30 cellular contexts compared by ENCODE assay signal in the genomic region with DNA sequence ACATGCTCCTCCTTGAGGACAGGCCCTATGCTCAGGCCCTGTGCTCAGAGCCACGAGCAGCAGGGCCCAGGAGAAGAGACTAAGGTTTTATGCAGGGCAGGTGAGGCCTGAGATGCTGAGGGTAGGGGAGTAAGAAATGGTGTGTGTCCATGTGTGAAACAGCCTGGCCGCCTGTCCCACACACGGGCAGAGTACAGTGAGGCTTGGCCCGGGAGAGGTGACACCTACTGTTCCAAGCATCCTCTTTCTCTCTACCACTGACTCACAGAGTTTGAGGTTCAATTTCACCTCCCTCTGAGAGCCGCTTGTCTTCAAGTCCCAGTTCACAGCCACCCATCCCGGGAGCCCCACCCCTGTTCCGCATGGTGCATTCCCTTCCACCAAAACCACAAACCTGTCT.
"Had no signal": no experiment of that assay in that cellular context is flagged by ENCODE, and none has a peak within 500 bp of the region (broad histone marks: within the 10 kb centered on the region; RNA-seq: fewer than 3 reads in every experiment).

No MANE protein-coding gene starts in this region.

- H3K27me3 ChIP-seq: brain microvascular endothelial cell, foreskin keratinocyte, gastrocnemius medialis had no signal

- H3K27ac ChIP-seq: brain microvascular endothelial cell, esophagus muscularis mucosa, foreskin keratinocyte, gastrocnemius medialis, VCaP had no signal

- DNase-seq: activated CD4-positive, alpha-beta T cell treated with anti-CD3 and anti-CD28 coated beads for 1 hour; activated CD4-positive, alpha-beta T cell treated with anti-CD3 and anti-CD28 coated beads for 4 hours; activated CD4-positive, alpha-beta T cell treated with anti-CD3 and anti-CD28 coated beads, Interleukin-2, amount 10 ng/mL, durations not matched to agents 7 days and 5 days; activated CD4-positive, alpha-beta T cell treated with anti-CD3 and anti-CD28 coated beads, Interleukin-2, amount 50 U/mL, for 48 hours; activated CD8-positive, alpha-beta memory T cell treated with anti-CD3 and anti-CD28 coated beads for 24 hours; activated CD8-positive, alpha-beta memory T cell treated with anti-CD3 and anti-CD28 coated beads, Interleukin-2, amount 50 U/mL, for 4 hours; activated CD8-positive, alpha-beta T cell treated with anti-CD3 and anti-CD28 coated beads for 36 hours; activated gamma-delta T cell; activated naive CD4-positive, alpha-beta T cell treated with anti-CD3 and anti-CD28 coated beads, Interleukin-2, amount 50 U/mL, for 16 hours; activated naive CD4-positive, alpha-beta T cell treated with Interleukin-2 at 50 U/mL for 16 hours; activated T-cell treated with anti-CD3 and anti-CD28 coated beads for 4 hours; activated T-cell treated with anti-CD3 and anti-CD28 coated beads, Interleukin-2, amount 50 U/mL, for 24 hours; activated T-cell treated with anti-CD3 and anti-CD28 coated beads, Interleukin-2, amount 50 U/mL, for 72 hours; amniotic stem cell; anterior cingulate cortex; brain microvascular endothelial cell; cortex of kidney; dermis blood vessel endothelial cell; effector CD4-positive, alpha-beta T cell; effector memory CD8-positive, alpha-beta T cell; erythroblast; foreskin keratinocyte; gastrocnemius medialis; T-helper 2 cell had no signal

- ATAC-seq: activated CD8-positive, alpha-beta T cell treated with anti-CD3 and anti-CD28 coated beads for 36 hours; activated T-cell treated with anti-CD3 and anti-CD28 coated beads, Interleukin-2, amount 50 U/mL, for 72 hours; effector memory CD8-positive, alpha-beta T cell; foreskin keratinocyte; gastrocnemius medialis; WTC11 had no signal

- FAIRE-seq: astrocyte, bronchial epithelial cell, TTC549 had no signal

- H3K9me3 ChIP-seq: gastrocnemius medialis had no signal

- H3K4me3 ChIP-seq: esophagus muscularis mucosa, gastrocnemius medialis had no signal

- H3K36me3 ChIP-seq: brain microvascular endothelial cell, gastrocnemius medialis had no signal

- H3K4me1 ChIP-seq: foreskin keratinocyte, gastrocnemius medialis had no signal
